Comparison of ENCODE assay signal across 19 cellular contexts in the genomic region with DNA sequence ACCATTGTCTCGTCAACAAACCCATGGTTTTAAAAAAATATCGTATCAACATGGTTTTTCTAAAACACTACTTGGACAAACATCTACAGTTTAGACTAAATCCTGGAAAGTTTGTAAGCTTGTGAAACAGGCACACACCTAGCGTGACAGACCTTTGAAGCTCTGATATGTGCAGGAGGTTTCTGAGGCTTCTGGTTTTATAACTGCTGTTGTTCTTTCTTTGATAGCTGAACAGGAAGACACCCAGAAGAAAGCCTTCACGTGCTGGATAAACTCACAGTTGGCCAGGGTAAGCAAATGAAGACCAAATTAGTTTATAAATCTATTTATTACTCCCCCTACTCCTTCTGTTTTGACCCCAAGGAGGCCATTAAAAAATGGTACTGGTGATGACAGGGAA.
A peak's percentile ranks its signal among the peaks of the same experiment; 100 is the strongest.
DNase-seq lines count a peak whose midpoint lies in the region; ATAC-seq and FAIRE-seq lines count a peak whose summit lies in the region.
"Had no signal": no experiment of that assay in that cellular context is flagged by ENCODE, and none has a peak within 500 bp of the region (broad histone marks: within the 10 kb centered on the region; RNA-seq: fewer than 3 reads in every experiment).

No MANE protein-coding gene starts in this region.

- peak overlapping the region; percentile 48 for H3K4me3 Mint-ChIP-seq in activated CD4-positive, alpha-beta T cell treated with anti-CD3 and anti-CD28 coated beads, Interleukin-2, amount 10 ng/mL, durations not matched to agents 24 days and 14 days
- peak overlapping the region; percentile 61 for H3K4me3 Mint-ChIP-seq in activated T-helper 17 cell treated with anti-CD3 and anti-CD28 coated beads, Interleukin-2, amount 50 U/mL, for 72 hours
- H3K4me3 Mint-ChIP-seq in naive thymus-derived CD8-positive, alpha-beta T cell = peak overlapping the region; percentile 34 to 76 (median 69)

- peaks cover 21% of the 10 kb centered on the region for H3K36me3 Mint-ChIP-seq in activated CD4-positive, alpha-beta T cell treated with anti-CD3 and anti-CD28 coated beads, Interleukin-2, amount 10 ng/mL, durations not matched to agents 24 days and 14 days (ENCODE audit: low read depth)
- peaks cover 28% of the 10 kb centered on the region for H3K36me3 Mint-ChIP-seq in activated T-helper 17 cell treated with anti-CD3 and anti-CD28 coated beads, Interleukin-2, amount 50 U/mL, for 72 hours (ENCODE audit: low read depth)
- peaks cover 0 to 15% (median 14%) of the 10 kb centered on the region in 3 donors for H3K36me3 Mint-ChIP-seq in naive thymus-derived CD8-positive, alpha-beta T cell

- no peaks in the 10 kb centered on the region for H3K9me3 Mint-ChIP-seq in activated CD4-positive, alpha-beta T cell treated with anti-CD3 and anti-CD28 coated beads, Interleukin-2, amount 10 ng/mL, durations not matched to agents 24 days and 14 days
- no peaks in the 10 kb centered on the region for H3K9me3 Mint-ChIP-seq in activated T-helper 17 cell treated with anti-CD3 and anti-CD28 coated beads, Interleukin-2, amount 50 U/mL, for 72 hours
- H3K9me3 Mint-ChIP-seq in naive thymus-derived CD8-positive, alpha-beta T cell = no peaks in the 10 kb centered on the region

- H3K4me1 Mint-ChIP-seq in activated CD4-positive, alpha-beta T cell treated with anti-CD3 and anti-CD28 coated beads, Interleukin-2, amount 10 ng/mL, durations not matched to agents 24 days and 14 days = peaks cover 19% of the 10 kb centered on the region
- peaks cover 8% of the 10 kb centered on the region for H3K4me1 Mint-ChIP-seq in activated T-helper 17 cell treated with anti-CD3 and anti-CD28 coated beads, Interleukin-2, amount 50 U/mL, for 72 hours
- H3K4me1 Mint-ChIP-seq in naive thymus-derived CD8-positive, alpha-beta T cell = peaks cover 9 to 30% (median 16%) of the 10 kb centered on the region in 4 donors

- intact Hi-C loops in activated CD4-positive, alpha-beta T cell treated with anti-CD3 and anti-CD28 coated beads, Interleukin-2, amount 10 ng/mL, durations not matched to agents 24 days and 14 days (cut with micrococcal nuclease) = no loop called here

- ATAC-seq in activated T-helper 17 cell treated with anti-CD3 and anti-CD28 coated beads, Interleukin-2, amount 50 U/mL, for 72 hours (replicated peaks) = peak; percentile 63
- peak; percentile 81 to 87 for ATAC-seq in naive thymus-derived CD8-positive, alpha-beta T cell
- ATAC-seq in HG02884 (IDR thresholded peaks at IDR 0.05; ENCODE audit: unreplicated experiment) = no peak
- ATAC-seq: right cardiac atrium had no signal

- FAIRE-seq in GM19239 (lab: Jason Lieb, UNC) = peak; percentile 18
- FAIRE-seq: A204.1 had no signal

- DNase-seq in activated CD4-positive, alpha-beta T cell treated with anti-CD3 and anti-CD28 coated beads, Interleukin-2, amount 10 ng/mL, durations not matched to agents 24 days and 14 days = peak; percentile 74
- DNase-seq in activated CD4-positive, alpha-beta T cell treated with anti-CD3 and anti-CD28 coated beads, Interleukin-2, amount 50 U/mL, for 4 hours = no peak
- DNase-seq in GM19239 (ENCODE audit: insufficient read length, low spot score) (no peak), hepatic stellate cell (ENCODE audit: low spot score) (no peak), dedifferentiated amniotic fluid mesenchymal stem cell (ENCODE audit: extremely low spot score) (no peak)
- DNase-seq in naive thymus-derived CD8-positive, alpha-beta T cell = peak in 6 of 10 donors; percentile 10 to 58 (median 26)
- DNase-seq: adrenal gland, cerebellar nuclear complex, glutamatergic neuron, H7, IMR-90, MM.1S, NCI-H146, NCI-H2227 treated with DMSO at 0.1 percent for 48 hours, right cardiac atrium, trophoblast cell had no signal

- H3K27ac Mint-ChIP-seq in activated CD4-positive, alpha-beta T cell treated with anti-CD3 and anti-CD28 coated beads, Interleukin-2, amount 10 ng/mL, durations not matched to agents 24 days and 14 days = peak overlapping the region; percentile 40
- peak overlapping the region; percentile 87 for H3K27ac Mint-ChIP-seq in activated T-helper 17 cell treated with anti-CD3 and anti-CD28 coated beads, Interleukin-2, amount 50 U/mL, for 72 hours
- peak overlapping the region; percentile 77 to 94 (median 89) for H3K27ac Mint-ChIP-seq in naive thymus-derived CD8-positive, alpha-beta T cell

- POLR2A ChIA-PET in naive thymus-derived CD8-positive, alpha-beta T cell (lab: Charles Lee) = interaction anchor here (0.7 to 4.8 kb wide), 7 partner anchors 42 to 308 kb away, joined by 3 to 30 read pairs (median 6); partner anchors contain the start of genes SYNE2 and WDR89

- H3K27me3 Mint-ChIP-seq in activated CD4-positive, alpha-beta T cell treated with anti-CD3 and anti-CD28 coated beads, Interleukin-2, amount 10 ng/mL, durations not matched to agents 24 days and 14 days = no peaks in the 10 kb centered on the region
- H3K27me3 Mint-ChIP-seq in activated T-helper 17 cell treated with anti-CD3 and anti-CD28 coated beads, Interleukin-2, amount 50 U/mL, for 72 hours = no peaks in the 10 kb centered on the region
- no peaks in the 10 kb centered on the region for H3K27me3 Mint-ChIP-seq in naive thymus-derived CD8-positive, alpha-beta T cell

Comparison
In these comparisons a context has a peak if more than half of its experiments do, and no peak if none do; other contexts are left out.
1. DNase-seq: peak in activated CD4-positive, alpha-beta T cell treated with anti-CD3 and anti-CD28 coated beads, Interleukin-2, amount 10 ng/mL, durations not matched to agents 24 days and 14 days (single experiment) and naive thymus-derived CD8-positive, alpha-beta T cell (6 of 10); none in activated CD4-positive, alpha-beta T cell treated with anti-CD3 and anti-CD28 coated beads, Interleukin-2, amount 50 U/mL, for 4 hours (0 of 2), GM19239 (single experiment), hepatic stellate cell (single experiment) and dedifferentiated amniotic fluid mesenchymal stem cell (single experiment).
2. Peak in every context shown above with its lines, with median percentiles within 50 percentile points of each other: H3K27ac Mint-ChIP-seq and H3K4me3 Mint-ChIP-seq.